In genomic region chr13:62327367-62327766, GRCh38 we compare ENCODE assay signal across 28 cellular contexts.
"Had no signal": no experiment of that assay in that cellular context is flagged by ENCODE, and none has a peak within 500 bp of the region (broad histone marks: within the 10 kb centered on the region; RNA-seq: fewer than 3 reads in every experiment).

No MANE protein-coding gene starts in this region.

- H3K27ac ChIP-seq: coronary artery, dorsolateral prefrontal cortex, epithelial cell of prostate, esophagus squamous epithelium, gastrocnemius medialis, heart right ventricle, left lung, lower lobe of right lung had no signal

- H3K4me1 ChIP-seq: esophagus squamous epithelium, gastrocnemius medialis, heart right ventricle, left lung, lower lobe of right lung had no signal

- H3K4me3 ChIP-seq: coronary artery, dorsolateral prefrontal cortex, esophagus squamous epithelium, gastrocnemius medialis, heart right ventricle, left lung, lower lobe of right lung, mucosa of descending colon had no signal

- H3K36me3 ChIP-seq: esophagus squamous epithelium, gastrocnemius medialis, heart right ventricle, left lung, lower lobe of right lung had no signal

- DNase-seq: dermis blood vessel endothelial cell; dorsolateral prefrontal cortex; effector CD4-positive, alpha-beta T cell; effector memory CD8-positive, alpha-beta T cell; endodermal cell; erythroblast; esophagus squamous epithelium; foreskin fibroblast; foreskin melanocyte; gastrocnemius medialis; glutamatergic neuron; head of caudate nucleus; heart right ventricle; hippocampal formation; left cardiac atrium; left lung; left ventricle myocardium superior; lower lobe of right lung; mesenchymal stem cell; mucosa of descending colon; naive B cell had no signal

- FAIRE-seq: colon, endometrium, islet of Langerhans, keratinocyte had no signal

- H3K9me3 ChIP-seq: gastrocnemius medialis, left lung had no signal

- H3K27me3 ChIP-seq: dorsolateral prefrontal cortex, esophagus squamous epithelium, gastrocnemius medialis, heart right ventricle, left lung had no signal

- ATAC-seq: effector memory CD8-positive, alpha-beta T cell; esophagus mucosa; gastrocnemius medialis; heart right ventricle; left cardiac atrium; left lung; left ventricle myocardium superior; lower lobe of right lung; mucosa of descending colon had no signal
